1 cellular context compared by ENCODE assay signal in genomic region chr9:73284386-73284785, GRCh38.
TF ChIP-seq lines count a peak whose summit lies in the region.

No MANE protein-coding gene starts in this region.

TF ChIP-seq in GM23338, 12 proteins besides CTCF, POLR2A, EP300 and RAD21 (continued from another document):
- no peak for TF ChIP-seq ZNF462 (CRISPR knock-in tag; IDR thresholded peaks at IDR 0.05)
- no peak for TF ChIP-seq CREB1 (CRISPR knock-in tag; IDR thresholded peaks at IDR 0.05; ENCODE audit: low read depth)
- no peak for TF ChIP-seq POLR2AphosphoS5 (IDR thresholded peaks at IDR 0.05; ENCODE audit: low read depth)
- no peak for TF ChIP-seq REST (IDR thresholded peaks at IDR 0.05; ENCODE audit: unreplicated experiment)
- no peak for TF ChIP-seq EZH2phosphoT487 (IDR thresholded peaks at IDR 0.05; ENCODE audit: unreplicated experiment)
- no peak for TF ChIP-seq ETS1 (IDR thresholded peaks at IDR 0.05)
- TF ChIP-seq STAT1 (IDR thresholded peaks at IDR 0.05; ENCODE audit: unreplicated experiment), result no peak
